9 cellular contexts compared by ENCODE assay signal in the genomic region with DNA sequence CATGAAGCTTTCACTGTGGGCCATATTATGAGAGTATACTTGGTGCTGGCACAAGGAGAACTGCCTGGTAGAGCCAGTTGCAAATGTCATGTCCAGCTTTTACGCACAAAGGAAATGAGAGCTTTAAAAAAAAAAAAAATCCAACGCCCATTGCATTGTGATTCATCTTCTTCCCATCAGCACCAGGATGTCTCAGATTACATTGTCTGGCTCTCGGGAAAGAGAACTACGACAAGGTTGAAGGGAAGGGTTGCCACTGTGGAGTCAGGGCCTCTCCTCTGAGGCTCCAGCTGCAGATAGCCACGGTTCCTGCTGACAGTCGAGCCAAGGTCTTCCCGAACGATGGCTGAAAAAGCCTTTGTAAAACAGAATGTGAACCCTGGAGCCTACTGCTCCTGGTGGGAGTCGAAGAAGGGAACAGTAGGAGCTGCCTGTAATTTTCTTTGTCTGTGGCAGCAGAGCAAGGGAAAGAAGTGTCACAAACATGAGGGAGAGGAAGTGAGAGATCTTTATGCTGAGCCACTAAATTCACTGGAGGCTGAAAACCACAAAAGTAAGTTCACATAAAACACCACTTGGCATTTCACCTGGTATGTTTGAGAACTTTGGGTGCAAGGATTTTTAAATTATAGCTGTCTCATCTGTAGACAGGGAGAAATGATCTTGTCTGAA.
DNase-seq lines count a peak whose midpoint lies in the region; ATAC-seq, FAIRE-seq and TF ChIP-seq lines count a peak whose summit lies in the region.
"Had no signal": no experiment of that assay in that cellular context is flagged by ENCODE, and none has a peak within 500 bp of the region (broad histone marks: within the 10 kb centered on the region; RNA-seq: fewer than 3 reads in every experiment).

No MANE protein-coding gene starts in this region.

- peaks cover 0 to 6% (median 0%) of the 10 kb centered on the region in 45 donors for H3K27me3 ChIP-seq in dorsolateral prefrontal cortex

- no peak overlapping the region for H3K27ac Mint-ChIP-seq in activated naive CD4-positive, alpha-beta T cell treated with anti-CD3 and anti-CD28 coated beads, Interleukin-2, amount 50 U/mL, for 72 hours

- H3K36me3 Mint-ChIP-seq in activated naive CD4-positive, alpha-beta T cell treated with anti-CD3 and anti-CD28 coated beads, Interleukin-2, amount 50 U/mL, for 72 hours, result no peaks in the 10 kb centered on the region

- DNase-seq in H54 (ENCODE audit: insufficient read length, low spot score) (peak; percentile 5), RWPE1 (ENCODE audit: low spot score) (peak; percentile 26), fibroblast of villous mesenchyme (ENCODE audit: low read depth) (peak; percentile 10), sciatic nerve (ENCODE audit: low spot score) (no peak), dorsolateral prefrontal cortex (no peak), retina (no peak)
- DNase-seq in activated naive CD4-positive, alpha-beta T cell treated with anti-CD3 and anti-CD28 coated beads, Interleukin-2, amount 50 U/mL, for 72 hours (ENCODE audit: low spot score in 2 of 2), result no peak
- no peak for DNase-seq in activated CD4-positive, alpha-beta T cell treated with anti-CD3 and anti-CD28 coated beads for 1 hour

- CTCF ChIA-PET in RWPE1 (lab: Yijun Ruan, JAX), result no interaction called here

- H3K27ac ChIP-seq in RWPE1 (no peak overlapping the region), dorsolateral prefrontal cortex (peak overlapping the region in 3 of 59 donors; percentile 10 to 26 (median 22))
- H3K27ac ChIP-seq: SK-N-MC had no signal

- peak; percentile 82 for ATAC-seq in sciatic nerve
- no peak for ATAC-seq in activated naive CD4-positive, alpha-beta T cell treated with anti-CD3 and anti-CD28 coated beads, Interleukin-2, amount 50 U/mL, for 72 hours

- POLR2A ChIA-PET in RWPE1 (lab: Yijun Ruan, JAX; ENCODE audit: low non-redundant PET), result no interaction called here

- no peaks in the 10 kb centered on the region for H3K9me3 Mint-ChIP-seq in activated naive CD4-positive, alpha-beta T cell treated with anti-CD3 and anti-CD28 coated beads, Interleukin-2, amount 50 U/mL, for 72 hours

- TF ChIP-seq CTCF in RWPE1 (conservative IDR thresholded peaks at IDR 0.05; ENCODE audit: low read depth), result no peak
- TF ChIP-seq CTCF in fibroblast of villous mesenchyme (IDR thresholded peaks at IDR 0.05; ENCODE audit: insufficient read depth, low read depth, low read length), result no peak
- TF ChIP-seq CTCF in dorsolateral prefrontal cortex (IDR thresholded peaks at IDR 0.05 in 54 of 56, conservative IDR thresholded peaks at IDR 0.05 in 2 of 56; ENCODE audit: low read depth in 1 of 56, partially characterized antibody in 56 of 56), result no peak

- intact Hi-C loops in sciatic nerve (cut with DNase I), result no loop called here
- intact Hi-C loops in dorsolateral prefrontal cortex (cut with DNase I), result no loop called here

- 0 out of 2 replicates have a peak, but pooled peaks have one; percentile 20 for TF ChIP-seq POLR2A in H54 (IDR thresholded peaks at IDR 0.05; ENCODE audit: low read depth, low read length)

- H3K4me3 ChIP-seq in fibroblast of villous mesenchyme (ENCODE audit: low read depth, low read length) (no peak overlapping the region), dorsolateral prefrontal cortex (no peak overlapping the region)
- H3K4me3 ChIP-seq: SK-N-MC had no signal

- FAIRE-seq in H54 (lab: Jason Lieb, UNC), result peak; percentile 75

Comparison
In these comparisons a context has a peak if more than half of its experiments do, and no peak if none do; other contexts are left out.
1. DNase-seq: peak in H54 (single experiment), RWPE1 (single experiment) and fibroblast of villous mesenchyme (single experiment); none in sciatic nerve (single experiment), activated naive CD4-positive, alpha-beta T cell treated with anti-CD3 and anti-CD28 coated beads, Interleukin-2, amount 50 U/mL, for 72 hours (0 of 2), dorsolateral prefrontal cortex (0 of 10), activated CD4-positive, alpha-beta T cell treated with anti-CD3 and anti-CD28 coated beads for 1 hour (single experiment) and retina (single experiment).